Comparison of ENCODE assay signal across 38 cellular contexts in genomic region chr2:74694281-74694680, GRCh38. TPM values are rescaled to one million over a fixed set of nuclear protein-coding genes. Genes with fewer than 3 reads are reported as not detected.
DNase-seq lines count a peak whose midpoint lies in the region; ATAC-seq, FAIRE-seq and TF ChIP-seq lines count a peak whose summit lies in the region.
"Had no signal": no experiment of that assay in that cellular context is flagged by ENCODE, and none has a peak within 500 bp of the region (broad histone marks: within the 10 kb centered on the region; RNA-seq: fewer than 3 reads in every experiment).

No MANE protein-coding gene starts in this region.

- no peak for TF ChIP-seq CTCF in Loucy (conservative IDR thresholded peaks at IDR 0.05; ENCODE audit: low read length)
- no peak for TF ChIP-seq CTCF in PC-9 (conservative IDR thresholded peaks at IDR 0.05)
- TF ChIP-seq CTCF in keratinocyte (optimal IDR thresholded peaks at IDR 0.05 in 1 of 3, IDR thresholded peaks at IDR 0.05 in 1 of 3, conservative IDR thresholded peaks at IDR 0.05 in 1 of 3; ENCODE audit: extremely low read depth in 1 of 3, insufficient read depth in 2 of 3, low read length in 3 of 3) = no peak

- no peaks in the 10 kb centered on the region for H3K79me2 ChIP-seq in Loucy (ENCODE audit: insufficient read depth, low read length)
- H3K79me2 ChIP-seq in PC-9 (ENCODE audit: low read depth) = no peaks in the 10 kb centered on the region
- no peaks in the 10 kb centered on the region for H3K79me2 ChIP-seq in keratinocyte (ENCODE audit: control insufficient read depth, insufficient read depth, low read length)
- H3K79me2 ChIP-seq: parathyroid adenoma had no signal

- H3K27ac ChIP-seq in PC-9 = no peak overlapping the region
- no peak overlapping the region for H3K27ac ChIP-seq in keratinocyte (ENCODE audit: control insufficient read depth, insufficient read depth, low read length)
- H3K27ac ChIP-seq: BLaER1 treated with 17β-estradiol and CSF1 and Interleukin-3, amounts not matched to agents 10 nM and 100 nM; heart left ventricle; KMS-11; parathyroid adenoma had no signal

- no TSS peak for BruUV-seq in PC-9 (replicated peaks; lab: Mats Ljungman, UMichigan)

- DNase-seq in GF-D8 (lab: John Stamatoyannopoulos, UW) = peak; percentile 2
- DNase-seq in PC-9 = no peak
- DNase-seq in keratinocyte (ENCODE audit: low read depth, low spot score) = no peak
- no peak for DNase-seq in stimulated activated CD4-positive, alpha-beta T cell treated with anti-CD3 and anti-CD28 coated beads, Interleukin-4, amount 100 ng/mL, for 4 hours
- no peak for DNase-seq in superior temporal gyrus (ENCODE audit: extremely low spot score)
- no peak for DNase-seq in cerebellar cortex (ENCODE audit: low spot score)
- DNase-seq: activated B cell treated with CpG ODN at 0.5 μM for 24 hours; activated CD4-positive, alpha-beta T cell treated with anti-CD3 and anti-CD28 coated beads, Interleukin-2, amount 50 U/mL, for 1 hour; activated CD8-positive, alpha-beta memory T cell treated with anti-CD3 and anti-CD28 coated beads, Interleukin-2, amount 10 ng/mL, durations not matched to agents 7 days and 5 days; activated naive CD4-positive, alpha-beta T cell treated with Interleukin-2 at 50 U/mL for 16 hours; activated T-cell treated with anti-CD3 and anti-CD28 coated beads, Interleukin-2, amount 50 U/mL, for 72 hours; COR-L47; DMS53; effector CD8-positive, alpha-beta T cell; erythroblast; H9; heart left ventricle; kidney glomerular epithelial cell; NCI-H1092; NCI-H2029; NCI-H446 treated with DMSO at 0.1 percent for 48 hours; NCI-H82; right cardiac atrium; spleen; T1000 had no signal

- no peak for ATAC-seq in GM18909 (IDR thresholded peaks at IDR 0.05; ENCODE audit: poor library complexity, unreplicated experiment)
- ATAC-seq: activated CD8-positive, alpha-beta memory T cell treated with anti-CD3 and anti-CD28 coated beads, Interleukin-2, amount 10 ng/mL, durations not matched to agents 7 days and 5 days; activated T-cell treated with anti-CD3 and anti-CD28 coated beads, Interleukin-2, amount 50 U/mL, for 72 hours; heart left ventricle; Right ventricle myocardium inferior had no signal

- H3K9me1 ChIP-seq in keratinocyte (ENCODE audit: control insufficient read depth, extremely low read depth, insufficient read depth, low read length) = no peaks in the 10 kb centered on the region

- no peaks in the 10 kb centered on the region for H3F3A ChIP-seq in Loucy (ENCODE audit: low read depth)
- 0 out of 2 replicates have a peak, but pooled peaks cover 10% of the 10 kb centered on the region for H3F3A ChIP-seq in PC-9 (ENCODE audit: insufficient read depth, low read depth)

- no peak overlapping the region for H3K4me3 ChIP-seq in Loucy (ENCODE audit: low read length, poor library complexity, severe bottlenecking)
- no peak overlapping the region for H3K4me3 ChIP-seq in PC-9
- no peak overlapping the region for H3K4me3 ChIP-seq in keratinocyte (ENCODE audit: control insufficient read depth in 2 of 3, extremely low read depth in 1 of 3, insufficient read depth in 2 of 3, low read depth in 1 of 3, low read length in 3 of 3)
- H3K4me3 ChIP-seq: BLaER1 treated with 17β-estradiol and CSF1 and Interleukin-3, amounts not matched to agents 10 nM and 100 nM; heart left ventricle; lung; spleen had no signal

- CTCF ChIA-PET in PC-9 (lab: Charles Lee) = no interaction called here

- no peaks in the 10 kb centered on the region for H3K36me3 ChIP-seq in Loucy (ENCODE audit: insufficient read depth, low read length)
- H3K36me3 ChIP-seq in PC-9 (ENCODE audit: low read depth) = no peaks in the 10 kb centered on the region
- H3K36me3 ChIP-seq in keratinocyte (ENCODE audit: control insufficient read depth in 2 of 2, extremely low read depth in 1 of 2, insufficient read depth in 2 of 2, low read length in 2 of 2) = no peaks in the 10 kb centered on the region
- H3K36me3 ChIP-seq: BLaER1 treated with 17β-estradiol and CSF1 and Interleukin-3, amounts not matched to agents 10 nM and 100 nM; heart left ventricle; spleen had no signal

- no peak for FAIRE-seq in keratinocyte (lab: Jason Lieb, UNC)
- FAIRE-seq: colon, GM18507, HTR-8/SVneo had no signal

- H3K4me1 ChIP-seq in Loucy (ENCODE audit: insufficient read depth, low read length, poor library complexity, severe bottlenecking) (no peaks in the 10 kb centered on the region), PC-9 (replicated peaks; ENCODE audit: insufficient read depth) (peaks cover 14% of the 10 kb centered on the region), keratinocyte (ENCODE audit: control insufficient read depth, extremely low read depth, insufficient read depth, low read length) (peaks cover 14% of the 10 kb centered on the region)
- H3K4me1 ChIP-seq: parathyroid adenoma had no signal

- H3K27me3 ChIP-seq in Loucy (ENCODE audit: insufficient read depth, low read length, poor library complexity, severe bottlenecking) (no peaks in the 10 kb centered on the region), PC-9 (ENCODE audit: insufficient read depth, low read depth) (no peaks in the 10 kb centered on the region), keratinocyte (ENCODE audit: control insufficient read depth, extremely low read depth, insufficient read depth, low read length) (no peaks in the 10 kb centered on the region)
- H3K27me3 ChIP-seq: BLaER1 treated with 17β-estradiol and CSF1 and Interleukin-3, amounts not matched to agents 10 nM and 100 nM; spleen had no signal

- H2AFZ ChIP-seq in Loucy (ENCODE audit: low read length) = peak overlapping the region; percentile 13; the same call in 1 of the 2 replicates
- no peak overlapping the region; the same call in 1 of the 2 replicates for H2AFZ ChIP-seq in PC-9
- no peak overlapping the region for H2AFZ ChIP-seq in keratinocyte (ENCODE audit: control insufficient read depth, low read length)
- H2AFZ ChIP-seq: parathyroid adenoma had no signal

- H3K9me3 ChIP-seq in Loucy (ENCODE audit: insufficient read depth, low read depth, low read length) = no peaks in the 10 kb centered on the region
- 0 out of 2 replicates have a peak, but pooled peaks cover 3% of the 10 kb centered on the region for H3K9me3 ChIP-seq in PC-9 (ENCODE audit: insufficient read depth, low read depth)
- no peaks in the 10 kb centered on the region for H3K9me3 ChIP-seq in keratinocyte (ENCODE audit: control insufficient read depth, low read depth, low read length)
- H3K9me3 ChIP-seq: BLaER1 treated with 17β-estradiol and CSF1 and Interleukin-3, amounts not matched to agents 10 nM and 100 nM; heart left ventricle; spleen had no signal

- dilution Hi-C loops in keratinocyte (cut with MboI; ENCODE audit: extremely low pct_ligation_motif_present, low sequenced_read_pairs) = no loop called here

- POLR2A ChIA-PET in PC-9 (lab: Charles Lee; ENCODE audit: unreplicated experiment) = no interaction called here

- H3K4me2 ChIP-seq in Loucy (ENCODE audit: low read depth, low read length, poor library complexity, severe bottlenecking) (no peak overlapping the region), PC-9 (peak overlapping the region; percentile 11; the same call in 1 of the 2 replicates), keratinocyte (ENCODE audit: control insufficient read depth, extremely low read depth, insufficient read depth, low read depth, low read length) (peak overlapping the region; percentile 29)
- H3K4me2 ChIP-seq: KMS-11 had no signal

- H3K9me2 ChIP-seq in Loucy (replicated peaks; ENCODE audit: low read depth, low read length) = no peaks in the 10 kb centered on the region
- H3K9me2 ChIP-seq in PC-9 (ENCODE audit: insufficient read depth) = peaks cover 3% of the 10 kb centered on the region; the same call in 1 of the 2 replicates

- H3K9ac ChIP-seq in Loucy (ENCODE audit: low read depth, low read length, poor library complexity, severe bottlenecking) (no peak overlapping the region), keratinocyte (ENCODE audit: control insufficient read depth, extremely low read depth, insufficient read depth, low read length) (no peak overlapping the region)
- H3K9ac ChIP-seq: BLaER1 treated with 17β-estradiol and CSF1 and Interleukin-3, amounts not matched to agents 10 nM and 100 nM; KMS-11; parathyroid adenoma had no signal

- intact Hi-C loops in PC-9 (cut with micrococcal nuclease; ENCODE audit: unreplicated experiment) = loop anchor here (5.0 to 10.0 kb wide), 3 partner anchors 371 to 933 kb away; no protein-coding TSS in a partner anchor

- H4K20me1 ChIP-seq in Loucy (ENCODE audit: insufficient read depth, low read length, poor library complexity, severe bottlenecking) (no peaks in the 10 kb centered on the region), PC-9 (ENCODE audit: insufficient read depth) (no peaks in the 10 kb centered on the region), keratinocyte (ENCODE audit: control insufficient read depth, extremely low read depth, insufficient read depth, low read length) (no peaks in the 10 kb centered on the region)
- H4K20me1 ChIP-seq: BLaER1 treated with 17β-estradiol and CSF1 and Interleukin-3, amounts not matched to agents 10 nM and 100 nM had no signal

RNA-seq across cellular contexts. Expression of gene SEMA4F, which starts 40.2 kb away (rescaled TPM):
- 10.6 and 12.3 TPM in 2 replicates for total RNA-seq in PC-9 (2021)
- 8.0 to 10.7 TPM (median 8.6 TPM) in 3 replicates for polyA plus RNA-seq in keratinocyte
- polyA plus RNA-seq in keratinocyte (2011; ENCODE audit: low read depth) = 1.3 TPM
- polyA plus RNA-seq in keratinocyte (2011; cell fraction: cytosol; rRNA removed) = 5.1 and 5.2 TPM in 2 replicates
- 14.8 and 15.5 TPM in 2 replicates for polyA plus RNA-seq in keratinocyte (2011; cell fraction: nucleus; rRNA removed)
- polyA plus RNA-seq in keratinocyte (2012; ENCODE audit: low replicate concordance) = 2.3 and 10.1 TPM in 2 replicates
- polyA minus RNA-seq in keratinocyte = 10.8 to 26.2 TPM (median 12.2 TPM) in 3 replicates
- polyA minus RNA-seq in keratinocyte (2011; cell fraction: cytosol; rRNA and poly(A)+ RNA removed) = 5.8 TPM
- 11.9 and 15.6 TPM in 2 replicates for polyA minus RNA-seq in keratinocyte (2011; cell fraction: nucleus; rRNA and poly(A)+ RNA removed)

RNA-seq across cellular contexts. Expression of gene M1AP, which starts 46.2 kb away (rescaled TPM):
- 4.5 and 7.7 TPM in 2 replicates for total RNA-seq in PC-9 (2021)
- polyA plus RNA-seq in keratinocyte = 0.19 to 0.26 TPM (median 0.21 TPM) in 3 replicates
- not detected for polyA plus RNA-seq in keratinocyte (2011; ENCODE audit: low read depth)
- polyA plus RNA-seq in keratinocyte (2011; cell fraction: cytosol; rRNA removed) = 0.08 and 0.18 TPM in 2 replicates
- 0.06 and 0.13 TPM in 2 replicates for polyA plus RNA-seq in keratinocyte (2011; cell fraction: nucleus; rRNA removed)
- polyA plus RNA-seq in keratinocyte (2012; ENCODE audit: low replicate concordance) = 0.13 TPM in 1 of 2 replicates, not detected in the other
- polyA minus RNA-seq in keratinocyte = 0.20 to 0.96 TPM in 2 of 3 replicates, not detected in the other
- not detected for polyA minus RNA-seq in keratinocyte (2011; cell fraction: cytosol; rRNA and poly(A)+ RNA removed)
- not detected in 2 replicates for polyA minus RNA-seq in keratinocyte (2011; cell fraction: nucleus; rRNA and poly(A)+ RNA removed)
- total RNA-seq: activated B cell treated with CpG ODN at 0.5 μM for 24 hours; activated CD8-positive, alpha-beta memory T cell treated with anti-CD3 and anti-CD28 coated beads, Interleukin-2, amount 10 ng/mL, durations not matched to agents 7 days and 5 days; activated T-cell treated with anti-CD3 and anti-CD28 coated beads, Interleukin-2, amount 50 U/mL, for 72 hours; fibroblast of villous mesenchyme; G401; Right ventricle myocardium inferior had no signal
- polyA plus RNA-seq: neural cell had no signal
